31 cellular contexts compared by ENCODE assay signal in the genomic region with DNA sequence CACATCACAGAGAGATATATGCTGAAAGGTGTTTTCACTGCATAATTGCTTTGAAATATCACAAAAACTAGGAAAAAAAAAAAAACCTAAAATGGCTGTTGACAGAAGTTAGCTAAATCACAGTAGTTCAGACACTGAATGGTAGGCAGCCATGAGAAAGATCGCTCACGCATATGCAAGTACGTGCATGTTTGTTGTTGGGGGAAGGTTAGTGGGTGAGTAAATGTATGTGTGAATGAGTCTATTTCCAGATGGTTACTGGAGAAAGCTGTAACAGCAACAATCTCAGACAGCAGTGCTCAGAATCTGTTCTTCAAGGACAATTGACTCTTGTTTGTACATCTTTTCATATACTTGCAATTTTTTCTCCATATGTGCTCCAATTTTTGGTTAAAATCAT. TPM values are rescaled to one million over a fixed set of nuclear protein-coding genes. Genes with fewer than 3 reads are reported as not detected.
"Had no signal": no experiment of that assay in that cellular context is flagged by ENCODE, and none has a peak within 500 bp of the region (broad histone marks: within the 10 kb centered on the region; RNA-seq: fewer than 3 reads in every experiment).

No MANE protein-coding gene starts in this region.

- H3K36me3 ChIP-seq: lower lobe of right lung, ovary, prostate gland, stomach, suprapubic skin, thoracic aorta, tibial artery, upper lobe of right lung had no signal

- H3K4me3 ChIP-seq: lower lobe of right lung, ovary, prostate gland, skin epidermis, stomach, suprapubic skin, thoracic aorta, tibial artery, upper lobe of right lung had no signal

- H3K27ac ChIP-seq: lower lobe of right lung, ovary, prostate gland, skin epidermis, stomach, suprapubic skin, thoracic aorta, tibial artery, upper lobe of right lung had no signal

- H3K27me3 ChIP-seq: ovary, stomach, suprapubic skin, tibial artery, upper lobe of right lung had no signal

- H3K9me3 ChIP-seq: lower lobe of right lung, ovary, prostate gland, stomach, suprapubic skin, thoracic aorta, tibial artery, upper lobe of right lung had no signal

- DNase-seq: hypothalamus; kidney glomerular epithelial cell; left cardiac atrium; left ventricle myocardium superior; lower lobe of right lung; mammary epithelial cell; mesenchymal stem cell; naive thymus-derived CD4-positive, alpha-beta T cell; ovary; retina; right cardiac atrium; stimulated activated CD4-positive, alpha-beta T cell treated with anti-CD3 and anti-CD28 coated beads, Interleukin-12 subunit alpha, Interleukin-12 subunit beta, amount 100 ng/mL, for 4 hours; stimulated activated CD4-positive, alpha-beta T cell treated with anti-CD3 and anti-CD28 coated beads, Interleukin-15, amount 100 ng/mL, for 24 hours; stimulated activated CD4-positive, alpha-beta T cell treated with anti-CD3 and anti-CD28 coated beads, Interleukin-2, amount 100 ng/mL, for 24 hours; stimulated activated CD4-positive, alpha-beta T cell treated with anti-CD3 and anti-CD28 coated beads, Interleukin-4, amount 100 ng/mL, for 1 hour; stimulated activated naive B cell treated with anti-CD40 and anti-IgM and Interleukin-4, amounts not matched to agents 10 μg/mL and 1 μg/mL and 100 μg/mL, for 72 hours; stimulated activated naive CD8-positive, alpha-beta T cell treated with anti-CD3 and anti-CD28 coated beads, Interleukin-15, Interleukin-2, amounts not matched to agents 100 U/mL and 50 U/mL, for 24 hours; stomach; tibial artery; trophoblast cell; upper lobe of right lung had no signal

- ATAC-seq: left cardiac atrium; left lobe of liver; left ventricle myocardium superior; lower lobe of right lung; naive thymus-derived CD4-positive, alpha-beta T cell; natural killer cell treated with Interleukin-12 subunit alpha and Interleukin-12 subunit beta and Interleukin-15 and Interleukin-18, amount 100 ng/mL, for 72 hours; right cardiac atrium; sciatic nerve; stimulated activated naive B cell treated with anti-CD40 and anti-IgM and Interleukin-4, amounts not matched to agents 10 μg/mL and 1 μg/mL and 100 μg/mL, for 72 hours; stimulated activated naive CD8-positive, alpha-beta T cell treated with anti-CD3 and anti-CD28 coated beads, Interleukin-15, Interleukin-2, amounts not matched to agents 100 U/mL and 50 U/mL, for 24 hours; upper lobe of right lung had no signal

- H3K4me1 ChIP-seq: lower lobe of right lung, prostate gland, stomach, suprapubic skin, tibial artery, upper lobe of right lung had no signal

RNA-seq across cellular contexts. Expression of gene NLGN4Y, which starts 51.9 kb away (rescaled TPM):
- total RNA-seq: mammary epithelial cell, mesothelial cell of epicardium, mononuclear cell, sciatic nerve had no signal
- polyA plus RNA-seq: keratinocyte; mammary epithelial cell; naive thymus-derived CD4-positive, alpha-beta T cell had no signal
